Comparison of ENCODE assay signal across 14 cellular contexts in the genomic region with DNA sequence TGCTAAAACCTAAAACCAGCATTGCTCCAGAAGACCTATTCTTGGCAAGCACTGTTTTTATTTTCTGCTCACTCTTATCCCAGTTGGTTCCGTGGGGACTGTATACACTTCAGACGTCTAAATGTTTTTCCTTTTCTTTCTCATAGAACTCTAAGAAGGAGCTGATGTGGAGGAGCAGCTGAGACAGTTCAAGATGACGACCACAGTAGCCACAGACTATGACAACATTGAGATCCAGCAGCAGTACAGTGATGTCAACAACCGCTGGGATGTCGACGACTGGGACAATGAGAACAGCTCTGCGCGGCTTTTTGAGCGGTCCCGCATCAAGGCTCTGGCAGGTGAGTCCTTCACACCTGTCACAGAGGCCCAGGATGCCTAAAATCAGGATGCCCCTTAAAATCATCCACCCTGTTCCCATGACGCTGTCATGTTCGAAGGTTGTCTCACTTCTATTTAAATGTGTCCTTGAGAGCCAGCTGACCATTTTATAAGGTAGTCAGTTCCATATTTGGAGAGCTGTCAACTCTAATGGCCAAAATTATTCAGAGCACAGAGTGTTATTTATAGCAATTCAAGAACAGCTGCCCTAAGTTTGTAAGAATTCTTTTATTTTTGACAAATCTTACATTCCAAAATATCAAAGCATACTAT.
"Had no signal": no experiment of that assay in that cellular context is flagged by ENCODE, and none has a peak within 500 bp of the region (broad histone marks: within the 10 kb centered on the region; RNA-seq: fewer than 3 reads in every experiment).

No MANE protein-coding gene starts in this region.

- H3K4me2 ChIP-seq: smooth muscle cell had no signal

- H3K27ac ChIP-seq: body of pancreas, esophagus squamous epithelium, parathyroid adenoma had no signal

- H3K4me3 ChIP-seq: body of pancreas, dorsolateral prefrontal cortex, esophagus squamous epithelium, smooth muscle cell, upper lobe of left lung had no signal

- DNase-seq: activated CD4-positive, alpha-beta T cell treated with anti-CD3 and anti-CD28 coated beads, Interleukin-2, amount 50 U/mL, for 1 hour; activated naive CD4-positive, alpha-beta T cell treated with anti-CD3 and anti-CD28 coated beads for 36 hours; activated T-cell treated with anti-CD3 and anti-CD28 coated beads for 4 hours; body of pancreas; dorsolateral prefrontal cortex; esophagus squamous epithelium; foreskin fibroblast; head of caudate nucleus; islet precursor cell; SW 1271; upper lobe of left lung had no signal

- ATAC-seq: activated T-helper 17 cell treated with anti-CD3 and anti-CD28 coated beads, Interleukin-2, amount 50 U/mL, for 72 hours; body of pancreas had no signal

- H2AFZ ChIP-seq: parathyroid adenoma had no signal

- H3K9ac ChIP-seq: parathyroid adenoma had no signal

- H3K9me3 ChIP-seq: body of pancreas, esophagus squamous epithelium, upper lobe of left lung had no signal

- H3K27me3 ChIP-seq: body of pancreas, dorsolateral prefrontal cortex, esophagus squamous epithelium, upper lobe of left lung had no signal
